8 cellular contexts compared by ENCODE assay signal in genomic region chr19:531009-531752, GRCh38. TPM values are rescaled to one million over a fixed set of nuclear protein-coding genes. Genes with fewer than 3 reads are reported as not detected.
DNase-seq lines count a peak whose midpoint lies in the region; ATAC-seq and TF ChIP-seq lines count a peak whose summit lies in the region.

No MANE protein-coding gene starts in this region.

- H3K27me3 ChIP-seq in upper lobe of right lung: no peaks in the 10 kb centered on the region

- peaks cover 7% of the 10 kb centered on the region for H3K4me1 ChIP-seq in HEK293 (ENCODE audit: control insufficient read depth, insufficient read depth, low read length)
- H3K4me1 ChIP-seq in upper lobe of right lung: peaks cover 21% of the 10 kb centered on the region

- peaks cover 7% of the 10 kb centered on the region for H3K4me1 Mint-ChIP-seq in progenitor cell of endocrine pancreas (ENCODE audit: low read depth)

- 1% methylated on average over 63 to 103 of the region's 103 CpGs for WGBS in adipose tissue, 3 donors

- H3K9me3 ChIP-seq in HEK293 (ENCODE audit: control insufficient read depth, insufficient read depth, low read depth, low read length): no peaks in the 10 kb centered on the region
- H3K9me3 ChIP-seq in upper lobe of right lung: no peaks in the 10 kb centered on the region

- intact Hi-C loops in left cardiac atrium (cut with DNase I) (no loop called here), upper lobe of right lung (cut with DNase I) (no loop called here)

- H3K27ac ChIP-seq in HEK293 (ENCODE audit: extremely low read depth, low read depth, low read length): peak overlapping the region; percentile 96
- H3K27ac ChIP-seq in adipose tissue (ENCODE audit: low read depth, low read length): peak overlapping the region; percentile 35
- H3K27ac ChIP-seq in upper lobe of right lung: peak overlapping the region; percentile 91

- peak overlapping the region; percentile 80 for H3K4me3 Mint-ChIP-seq in progenitor cell of endocrine pancreas (ENCODE audit: low read depth)

- ATAC-seq in left cardiac atrium (peak; percentile 82 to 85), upper lobe of right lung (peak; percentile 88)

- H3K36me3 Mint-ChIP-seq in progenitor cell of endocrine pancreas (ENCODE audit: insufficient read depth): no peaks in the 10 kb centered on the region

- peak overlapping the region; percentile 92 for H3K27ac Mint-ChIP-seq in progenitor cell of endocrine pancreas

- H3K4me3 ChIP-seq in HEK293 (ENCODE audit: low read depth, low read length) (peak overlapping the region; percentile 89), upper lobe of right lung (peak overlapping the region; percentile 92)

- peaks cover 4% of the 10 kb centered on the region for H3K27me3 Mint-ChIP-seq in progenitor cell of endocrine pancreas

- H3K36me3 ChIP-seq in HEK293 (ENCODE audit: control insufficient read depth in 2 of 2, insufficient read depth in 1 of 2, low read length in 2 of 2): peaks cover 0 to 15% of the 10 kb centered on the region in 2 experiments; a peak in 1 of 3 replicates
- peaks cover 2% of the 10 kb centered on the region for H3K36me3 ChIP-seq in upper lobe of right lung

- peak; percentile 59 for DNase-seq in GM04504 (ENCODE audit: low read depth)
- DNase-seq in MV-4-11 (lab: John Stamatoyannopoulos, UW): peak; percentile 73
- DNase-seq in SW480 (ENCODE audit: low spot score): peak; percentile 72
- peak; percentile 86 for DNase-seq in left cardiac atrium
- DNase-seq in progenitor cell of endocrine pancreas (ENCODE audit: low spot score, unreplicated experiment): peak; percentile 92
- peak; percentile 92 for DNase-seq in upper lobe of right lung

- H3K9me3 Mint-ChIP-seq in progenitor cell of endocrine pancreas (ENCODE audit: low read depth): no peaks in the 10 kb centered on the region

- POLR2A ChIA-PET in HEK293 (lab: Yijun Ruan, JAX): interaction anchor here (0.5 to 3.8 kb wide), 14 partner anchors 9 to 375 kb away, joined by 3 to 35 read pairs (median 6); partner anchors contain the start of genes BSG and TPGS1

- CTCF ChIA-PET in HEK293 (lab: Yijun Ruan, JAX): interaction anchor here (0.8 to 6.4 kb wide), 5 partner anchors 9 to 26 kb away, joined by 3 to 49 read pairs (median 3); no protein-coding TSS in a partner anchor

- TF ChIP-seq CTCF in HEK293 (tag by site-specific recombination; IDR thresholded peaks at IDR 0.05) (peak; percentile 27; the same call in 1 of the 2 replicates), progenitor cell of endocrine pancreas (IDR thresholded peaks at IDR 0.05; ENCODE audit: unreplicated experiment) (no peak), upper lobe of right lung (IDR thresholded peaks at IDR 0.05) (no peak)

TF ChIP-seq in HEK293, 187 proteins besides CTCF, POLR2A, EP300 and RAD21 (continues in another document):
- TF ChIP-seq ZNF335 (tag by site-specific recombination; conservative IDR thresholded peaks at IDR 0.05): peak; percentile 92
- peak; percentile 55 for TF ChIP-seq KLF10 (tag by site-specific recombination; IDR thresholded peaks at IDR 0.05)
- TF ChIP-seq ZNF558 (tag by site-specific recombination; IDR thresholded peaks at IDR 0.05): no peak
- TF ChIP-seq, protein P1, sequence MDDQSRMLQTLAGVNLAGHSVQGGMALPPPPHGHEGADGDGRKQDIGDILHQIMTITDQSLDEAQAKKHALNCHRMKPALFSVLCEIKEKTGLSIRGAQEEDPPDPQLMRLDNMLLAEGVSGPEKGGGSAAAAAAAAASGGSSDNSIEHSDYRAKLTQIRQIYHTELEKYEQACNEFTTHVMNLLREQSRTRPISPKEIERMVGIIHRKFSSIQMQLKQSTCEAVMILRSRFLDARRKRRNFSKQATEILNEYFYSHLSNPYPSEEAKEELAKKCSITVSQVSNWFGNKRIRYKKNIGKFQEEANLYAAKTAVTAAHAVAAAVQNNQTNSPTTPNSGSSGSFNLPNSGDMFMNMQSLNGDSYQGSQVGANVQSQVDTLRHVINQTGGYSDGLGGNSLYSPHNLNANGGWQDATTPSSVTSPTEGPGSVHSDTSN (CRISPR knock-in tag; IDR thresholded peaks at IDR 0.05): peak; percentile 81; the same call in 1 of the 2 replicates
- TF ChIP-seq, protein P2, sequence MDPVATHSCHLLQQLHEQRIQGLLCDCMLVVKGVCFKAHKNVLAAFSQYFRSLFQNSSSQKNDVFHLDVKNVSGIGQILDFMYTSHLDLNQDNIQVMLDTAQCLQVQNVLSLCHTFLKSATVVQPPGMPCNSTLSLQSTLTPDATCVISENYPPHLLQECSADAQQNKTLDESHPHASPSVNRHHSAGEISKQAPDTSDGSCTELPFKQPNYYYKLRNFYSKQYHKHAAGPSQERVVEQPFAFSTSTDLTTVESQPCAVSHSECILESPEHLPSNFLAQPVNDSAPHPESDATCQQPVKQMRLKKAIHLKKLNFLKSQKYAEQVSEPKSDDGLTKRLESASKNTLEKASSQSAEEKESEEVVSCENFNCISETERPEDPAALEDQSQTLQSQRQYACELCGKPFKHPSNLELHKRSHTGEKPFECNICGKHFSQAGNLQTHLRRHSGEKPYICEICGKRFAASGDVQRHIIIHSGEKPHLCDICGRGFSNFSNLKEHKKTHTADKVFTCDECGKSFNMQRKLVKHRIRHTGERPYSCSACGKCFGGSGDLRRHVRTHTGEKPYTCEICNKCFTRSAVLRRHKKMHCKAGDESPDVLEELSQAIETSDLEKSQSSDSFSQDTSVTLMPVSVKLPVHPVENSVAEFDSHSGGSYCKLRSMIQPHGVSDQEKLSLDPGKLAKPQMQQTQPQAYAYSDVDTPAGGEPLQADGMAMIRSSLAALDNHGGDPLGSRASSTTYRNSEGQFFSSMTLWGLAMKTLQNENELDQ (tag by site-specific recombination; IDR thresholded peaks at IDR 0.05; ENCODE audit: low read depth): no peak
- peak; percentile 47; the same call in 1 of the 2 replicates for TF ChIP-seq ZNF600 (tag by site-specific recombination; IDR thresholded peaks at IDR 0.05)
- TF ChIP-seq, protein P3, sequence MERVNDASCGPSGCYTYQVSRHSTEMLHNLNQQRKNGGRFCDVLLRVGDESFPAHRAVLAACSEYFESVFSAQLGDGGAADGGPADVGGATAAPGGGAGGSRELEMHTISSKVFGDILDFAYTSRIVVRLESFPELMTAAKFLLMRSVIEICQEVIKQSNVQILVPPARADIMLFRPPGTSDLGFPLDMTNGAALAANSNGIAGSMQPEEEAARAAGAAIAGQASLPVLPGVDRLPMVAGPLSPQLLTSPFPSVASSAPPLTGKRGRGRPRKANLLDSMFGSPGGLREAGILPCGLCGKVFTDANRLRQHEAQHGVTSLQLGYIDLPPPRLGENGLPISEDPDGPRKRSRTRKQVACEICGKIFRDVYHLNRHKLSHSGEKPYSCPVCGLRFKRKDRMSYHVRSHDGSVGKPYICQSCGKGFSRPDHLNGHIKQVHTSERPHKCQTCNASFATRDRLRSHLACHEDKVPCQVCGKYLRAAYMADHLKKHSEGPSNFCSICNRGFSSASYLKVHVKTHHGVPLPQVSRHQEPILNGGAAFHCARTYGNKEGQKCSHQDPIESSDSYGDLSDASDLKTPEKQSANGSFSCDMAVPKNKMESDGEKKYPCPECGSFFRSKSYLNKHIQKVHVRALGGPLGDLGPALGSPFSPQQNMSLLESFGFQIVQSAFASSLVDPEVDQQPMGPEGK (tag by site-specific recombination; IDR thresholded peaks at IDR 0.05): peak; percentile 81
- TF ChIP-seq ZEB2 (tag by site-specific recombination; IDR thresholded peaks at IDR 0.05): peak; percentile 84
- peak; percentile 18; the same call in 1 of the 2 replicates for TF ChIP-seq ZNF184 (tag by site-specific recombination; IDR thresholded peaks at IDR 0.05)
- 0 out of 2 replicates have a peak, but pooled peaks have one; percentile 17 for TF ChIP-seq ZNF660 (tag by site-specific recombination; IDR thresholded peaks at IDR 0.05)
- no peak for TF ChIP-seq ZNF404 (tag by site-specific recombination; IDR thresholded peaks at IDR 0.05)
- TF ChIP-seq ZBTB8A (tag by site-specific recombination; IDR thresholded peaks at IDR 0.05): 0 out of 2 replicates have a peak, but pooled peaks have one; percentile 35
- TF ChIP-seq KLF8 (tag by site-specific recombination; IDR thresholded peaks at IDR 0.05): peak; percentile 35; the same call in 1 of the 2 replicates
- TF ChIP-seq, protein P4, sequence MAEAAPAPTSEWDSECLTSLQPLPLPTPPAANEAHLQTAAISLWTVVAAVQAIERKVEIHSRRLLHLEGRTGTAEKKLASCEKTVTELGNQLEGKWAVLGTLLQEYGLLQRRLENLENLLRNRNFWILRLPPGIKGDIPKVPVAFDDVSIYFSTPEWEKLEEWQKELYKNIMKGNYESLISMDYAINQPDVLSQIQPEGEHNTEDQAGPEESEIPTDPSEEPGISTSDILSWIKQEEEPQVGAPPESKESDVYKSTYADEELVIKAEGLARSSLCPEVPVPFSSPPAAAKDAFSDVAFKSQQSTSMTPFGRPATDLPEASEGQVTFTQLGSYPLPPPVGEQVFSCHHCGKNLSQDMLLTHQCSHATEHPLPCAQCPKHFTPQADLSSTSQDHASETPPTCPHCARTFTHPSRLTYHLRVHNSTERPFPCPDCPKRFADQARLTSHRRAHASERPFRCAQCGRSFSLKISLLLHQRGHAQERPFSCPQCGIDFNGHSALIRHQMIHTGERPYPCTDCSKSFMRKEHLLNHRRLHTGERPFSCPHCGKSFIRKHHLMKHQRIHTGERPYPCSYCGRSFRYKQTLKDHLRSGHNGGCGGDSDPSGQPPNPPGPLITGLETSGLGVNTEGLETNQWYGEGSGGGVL (tag by site-specific recombination; IDR thresholded peaks at IDR 0.05): peak; percentile 55; the same call in 1 of the 2 replicates
- TF ChIP-seq KLF1 (tag by site-specific recombination; IDR thresholded peaks at IDR 0.05): peak; percentile 75

RNA-seq across cellular contexts. Expression of gene CDC34, which starts 0.4 kb away (rescaled TPM):
- polyA plus RNA-seq in adipose tissue: 10 to 100 TPM; 56.3 to 67.9 (median 64.8) TPM
- 10 to 100 TPM; 63.9 to 71.0 TPM for total RNA-seq in left cardiac atrium
- 96.9 and 100 TPM in 2 replicates for total RNA-seq in progenitor cell of endocrine pancreas
- 40.9 TPM for total RNA-seq in upper lobe of right lung

RNA-seq across cellular contexts. Expression of gene GZMM, which starts 12.7 kb away (rescaled TPM):
- polyA plus RNA-seq in adipose tissue: 1 to 10 TPM in 1 of 3 donors, under 1 TPM in 2; 0.63 to 2.5 (median 0.79) TPM
- 1 to 10 TPM in 1 of 2 donors, under 1 TPM in 1; 0.81 to 1.1 TPM for total RNA-seq in left cardiac atrium
- 0.31 TPM in 1 of 2 replicates, not detected in the other for total RNA-seq in progenitor cell of endocrine pancreas
- total RNA-seq in upper lobe of right lung: 2.9 TPM

RNA-seq across cellular contexts. Expression of gene TPGS1, which starts 23.9 kb away (rescaled TPM):
- 10 to 100 TPM; 11.5 to 26.8 (median 18.6) TPM for polyA plus RNA-seq in adipose tissue
- total RNA-seq in left cardiac atrium: 10 to 100 TPM; 12.1 to 14.9 TPM
- 16.4 and 18.0 TPM in 2 replicates for total RNA-seq in progenitor cell of endocrine pancreas
- 19.9 TPM for total RNA-seq in upper lobe of right lung

RNA-seq across cellular contexts. Expression of gene MADCAM1, which starts 34.9 kb away (rescaled TPM):
- polyA plus RNA-seq in adipose tissue: 1 to 10 TPM in 1 of 3 donors, under 1 TPM in 1, not detected in 1; 0.36 to 2.0 TPM
- under 1 TPM; 0.24 to 0.41 TPM for total RNA-seq in left cardiac atrium
- total RNA-seq in progenitor cell of endocrine pancreas: 0.77 and 1.0 TPM in 2 replicates
- total RNA-seq in upper lobe of right lung: 1.2 TPM

RNA-seq across cellular contexts. Expression of gene BSG, which starts 41.2 kb away (rescaled TPM):
- polyA plus RNA-seq in adipose tissue: 100 to 1,000 TPM; 219 to 604 (median 353) TPM
- total RNA-seq in left cardiac atrium (1,000 to 10,000 TPM in 1 of 2 donors, 100 to 1,000 TPM in 1; 847 to 1,152 TPM), progenitor cell of endocrine pancreas (464 and 472 TPM in 2 replicates), upper lobe of right lung (359 TPM)

Comparison
In these comparisons a context has a peak if more than half of its experiments do, and no peak if none do; other contexts are left out.
1. Peak in every context shown above with its lines: DNase-seq, ATAC-seq, H3K4me3 ChIP-seq and H3K27ac ChIP-seq.
2. H3K27ac ChIP-seq: peak in every context shown above with its lines; median percentile 96 in HEK293; 91 in upper lobe of right lung; 35 in adipose tissue.